ENCODE assay signal across 1 cellular context in genomic region chr19:3762501-3763459, GRCh38.
TF ChIP-seq lines count a peak whose summit lies in the region.

MRPL54 (plus strand) TSS chr19:3762682; CDS start chr19:3762701, 19 bp downstream.

TF ChIP-seq in HepG2, 621 proteins besides CTCF, POLR2A, EP300 and RAD21 (continued from another document and continues in another):
- TF ChIP-seq ZNF142 (CRISPR knock-in tag; IDR thresholded peaks at IDR 0.05) (no peak), TRIM22 (IDR thresholded peaks at IDR 0.05) (no peak), RERE (CRISPR knock-in tag; IDR thresholded peaks at IDR 0.05; ENCODE audit: low read depth) (no peak), ZNF777 (CRISPR knock-in tag; IDR thresholded peaks at IDR 0.05) (no peak), RFX1 (IDR thresholded peaks at IDR 0.05) (peak; percentile 71; the same call in 1 of the 2 replicates), ZBTB49 (CRISPR knock-in tag; IDR thresholded peaks at IDR 0.05; ENCODE audit: borderline replicate concordance) (no peak), MEIS1 (CRISPR knock-in tag; IDR thresholded peaks at IDR 0.05; ENCODE audit: borderline replicate concordance) (no peak), ZFP36 (IDR thresholded peaks at IDR 0.05; ENCODE audit: borderline replicate concordance, low read depth, low read length, partially characterized antibody) (no peak), RFX3 (CRISPR knock-in tag; IDR thresholded peaks at IDR 0.05) (no peak), KIAA2018 (CRISPR knock-in tag; IDR thresholded peaks at IDR 0.05; ENCODE audit: borderline replicate concordance) (no peak), HNF1A (IDR thresholded peaks at IDR 0.05; ENCODE audit: low read depth) (no peak), HNF1A (CRISPR knock-in tag; IDR thresholded peaks at IDR 0.05; ENCODE audit: borderline replicate concordance) (no peak; the same call in 1 of the 2 replicates), ZNF784 (CRISPR knock-in tag; IDR thresholded peaks at IDR 0.05; ENCODE audit: borderline replicate concordance) (no peak), PHF20 (CRISPR knock-in tag; IDR thresholded peaks at IDR 0.05) (peak; percentile 72; the same call in 1 of the 2 replicates), ARID2 (CRISPR knock-in tag; IDR thresholded peaks at IDR 0.05; ENCODE audit: borderline replicate concordance) (0 out of 2 replicates have a peak, but pooled peaks have one; percentile 37)
